ENCODE assay signal across 16 cellular contexts in genomic region chr7:33854951-33855350, GRCh38. TPM values are rescaled to one million over a fixed set of nuclear protein-coding genes. Genes with fewer than 3 reads are reported as not detected.
A peak's percentile ranks its signal among the peaks of the same experiment; 100 is the strongest.
DNase-seq lines count a peak whose midpoint lies in the region; ATAC-seq and TF ChIP-seq lines count a peak whose summit lies in the region.
"Had no signal": no experiment of that assay in that cellular context is flagged by ENCODE, and none has a peak within 500 bp of the region (broad histone marks: within the 10 kb centered on the region; RNA-seq: fewer than 3 reads in every experiment).

No MANE protein-coding gene starts in this region.

- no peak for ATAC-seq in PC-3
- no peak for ATAC-seq in GM18519 (IDR thresholded peaks at IDR 0.05; ENCODE audit: low FRiP score, unreplicated experiment)
- no peak for ATAC-seq in GM18873 (IDR thresholded peaks at IDR 0.05; ENCODE audit: low FRiP score, unreplicated experiment)

- no peaks in the 10 kb centered on the region for H3K79me2 ChIP-seq in PC-3 (ENCODE audit: low read length)
- H3K79me2 ChIP-seq in osteoblast (ENCODE audit: insufficient read depth, low read length) = no peaks in the 10 kb centered on the region

- DNase-seq in GDM1 (lab: John Stamatoyannopoulos, UW) = peak; percentile 27
- DNase-seq in PC-3 = peak; percentile 53
- DNase-seq in choroid plexus epithelial cell (ENCODE audit: low read depth) = peak; percentile 69
- peak; percentile 83 for DNase-seq in osteoblast (ENCODE audit: insufficient read length, low spot score, missing footprints)
- DNase-seq in activated naive CD4-positive, alpha-beta T cell treated with anti-CD3 and anti-CD28 coated beads, Interleukin-2, amount 10 ng/mL, durations not matched to agents 7 days and 5 days = no peak
- DNase-seq in HPDE6-E6E7 (ENCODE audit: extremely low spot score) = no peak
- DNase-seq: adrenal gland; CD4-positive, alpha-beta memory T cell; GF-D8; NCI-H1417 treated with DMSO at 0.1 percent for 48 hours; substantia nigra had no signal

- H3K4me3 ChIP-seq in PC-3 (ENCODE audit: low read length) = no peak overlapping the region
- H3K4me3 ChIP-seq in choroid plexus epithelial cell (ENCODE audit: low read depth, low read length) = no peak overlapping the region
- H3K4me3 ChIP-seq in osteoblast (ENCODE audit: insufficient read depth, low read length) = no peak overlapping the region
- H3K4me3 ChIP-seq: adrenal gland, HAP-1, SJSA1 had no signal

- H3F3A ChIP-seq in PC-3 (ENCODE audit: low read length, unreplicated experiment) = no peaks in the 10 kb centered on the region

- no TSS peak for BruUV-seq in PC-3 (replicated peaks; lab: Mats Ljungman, UMichigan)

- peaks cover 6% of the 10 kb centered on the region for H3K27me3 Mint-ChIP-seq in activated naive CD4-positive, alpha-beta T cell treated with anti-CD3 and anti-CD28 coated beads, Interleukin-2, amount 10 ng/mL, durations not matched to agents 7 days and 5 days

- H3K4me2 ChIP-seq in PC-3 (ENCODE audit: low read length) = peak overlapping the region; percentile 18; the same call in 1 of the 2 replicates
- peak overlapping the region; percentile 31 for H3K4me2 ChIP-seq in osteoblast (ENCODE audit: insufficient read depth, low read length)

- H3K9ac ChIP-seq in PC-3 (ENCODE audit: low read length) = no peak overlapping the region

- H3K27me3 ChIP-seq in PC-3 (ENCODE audit: low read length) (no peaks in the 10 kb centered on the region), osteoblast (ENCODE audit: insufficient read depth, low read length) (no peaks in the 10 kb centered on the region)
- H3K27me3 ChIP-seq: adrenal gland, SJSA1 had no signal

- no peak overlapping the region for H3K4me3 Mint-ChIP-seq in activated naive CD4-positive, alpha-beta T cell treated with anti-CD3 and anti-CD28 coated beads, Interleukin-2, amount 10 ng/mL, durations not matched to agents 7 days and 5 days
- H3K4me3 Mint-ChIP-seq: CD4-positive, alpha-beta memory T cell; nephron had no signal

- peaks cover 15% of the 10 kb centered on the region for H3K4me1 ChIP-seq in PC-3 (ENCODE audit: insufficient read depth, low read length)
- H3K4me1 ChIP-seq in osteoblast (ENCODE audit: insufficient read depth, low read length) = peaks cover 30% of the 10 kb centered on the region
- H3K4me1 ChIP-seq: adrenal gland, HAP-1 had no signal

- H3K9me3 ChIP-seq in PC-3 (ENCODE audit: low read length) (no peaks in the 10 kb centered on the region), osteoblast (ENCODE audit: low read depth, low read length) (no peaks in the 10 kb centered on the region)
- H3K9me3 ChIP-seq: adrenal gland, HAP-1, SJSA1 had no signal

- intact Hi-C loops in PC-3 (cut with micrococcal nuclease) = no loop called here

- H2AFZ ChIP-seq in PC-3 (ENCODE audit: low read length) (no peak overlapping the region), osteoblast (ENCODE audit: low read length) (no peak overlapping the region)

- no peaks in the 10 kb centered on the region for H3K36me3 Mint-ChIP-seq in activated naive CD4-positive, alpha-beta T cell treated with anti-CD3 and anti-CD28 coated beads, Interleukin-2, amount 10 ng/mL, durations not matched to agents 7 days and 5 days
- H3K36me3 Mint-ChIP-seq: CD4-positive, alpha-beta memory T cell had no signal

- no peak for TF ChIP-seq CTCF in PC-3 (conservative IDR thresholded peaks at IDR 0.05; ENCODE audit: low read depth, low read length)
- TF ChIP-seq CTCF in choroid plexus epithelial cell (conservative IDR thresholded peaks at IDR 0.05; ENCODE audit: low read depth, low read length) = no peak
- no peak for TF ChIP-seq CTCF in osteoblast (IDR thresholded peaks at IDR 0.05; ENCODE audit: extremely low read depth, low read depth, low read length)

- H3K36me3 ChIP-seq in PC-3 (ENCODE audit: low read depth, low read length) (no peaks in the 10 kb centered on the region), osteoblast (ENCODE audit: insufficient read depth, low read length) (no peaks in the 10 kb centered on the region)
- H3K36me3 ChIP-seq: adrenal gland, HAP-1, SJSA1 had no signal

- no peaks in the 10 kb centered on the region for H4K20me1 ChIP-seq in PC-3 (ENCODE audit: low read length)
- H4K20me1 ChIP-seq in osteoblast (ENCODE audit: insufficient read depth, low read length) = no peaks in the 10 kb centered on the region

- no peaks in the 10 kb centered on the region for H3K9me3 Mint-ChIP-seq in activated naive CD4-positive, alpha-beta T cell treated with anti-CD3 and anti-CD28 coated beads, Interleukin-2, amount 10 ng/mL, durations not matched to agents 7 days and 5 days

- no peaks in the 10 kb centered on the region for H3K4me1 Mint-ChIP-seq in activated naive CD4-positive, alpha-beta T cell treated with anti-CD3 and anti-CD28 coated beads, Interleukin-2, amount 10 ng/mL, durations not matched to agents 7 days and 5 days
- H3K4me1 Mint-ChIP-seq: CD4-positive, alpha-beta memory T cell; nephron had no signal

- no peak overlapping the region for H3K27ac Mint-ChIP-seq in activated naive CD4-positive, alpha-beta T cell treated with anti-CD3 and anti-CD28 coated beads, Interleukin-2, amount 10 ng/mL, durations not matched to agents 7 days and 5 days
- H3K27ac Mint-ChIP-seq: CD4-positive, alpha-beta memory T cell; nephron had no signal

- POLR2A ChIA-PET in PC-3 (lab: Charles Lee; ENCODE audit: unreplicated experiment) = no interaction called here

- CTCF ChIA-PET in PC-3 (lab: Charles Lee) = no interaction called here
- CTCF ChIA-PET in activated naive CD4-positive, alpha-beta T cell treated with anti-CD3 and anti-CD28 coated beads, Interleukin-2, amount 10 ng/mL, durations not matched to agents 7 days and 5 days (lab: Charles Lee) = no interaction called here

- no peaks in the 10 kb centered on the region for H3K9me2 ChIP-seq in PC-3 (replicated peaks; ENCODE audit: low read length)

- H3K27ac ChIP-seq in PC-3 (ENCODE audit: low read length) (no peak overlapping the region), osteoblast (ENCODE audit: low read depth, low read length) (peak overlapping the region; percentile 72)
- H3K27ac ChIP-seq: adrenal gland, SJSA1 had no signal

RNA-seq across cellular contexts. Expression of gene BMPER, which starts 50.4 kb away (rescaled TPM):
- total RNA-seq in PC-3 (2014; rRNA removed) (0.06 and 0.11 TPM in 2 replicates), osteoblast (9.7 and 11.2 TPM in 2 replicates)

Comparison
In these comparisons a context has a peak if more than half of its experiments do, and no peak if none do; other contexts are left out.
1. DNase-seq: peak in GDM1 (single experiment), PC-3 (single experiment), choroid plexus epithelial cell (single experiment) and osteoblast (single experiment); none in activated naive CD4-positive, alpha-beta T cell treated with anti-CD3 and anti-CD28 coated beads, Interleukin-2, amount 10 ng/mL, durations not matched to agents 7 days and 5 days (single experiment) and HPDE6-E6E7 (single experiment).